Comparison of ENCODE assay signal across 1 cellular context in the genomic region with DNA sequence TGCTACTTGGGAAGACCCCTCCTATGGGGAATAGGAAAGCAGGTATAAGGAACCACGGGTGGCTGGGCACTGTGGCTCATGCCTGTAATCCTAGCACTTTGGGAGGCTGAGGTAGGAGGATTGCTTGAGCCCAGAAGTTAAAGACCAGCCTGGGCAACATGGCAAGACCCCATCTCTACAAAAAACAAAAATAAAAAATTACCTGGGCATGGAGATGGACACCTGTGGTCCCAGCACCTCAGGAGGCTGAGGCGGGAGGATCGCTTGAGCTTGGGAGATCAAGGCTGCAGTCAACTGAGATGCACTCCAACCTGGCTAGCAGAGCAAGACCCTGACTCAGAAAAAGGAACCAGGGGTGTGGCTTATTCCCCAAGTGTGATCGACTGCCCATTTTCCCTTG.
A peak's percentile ranks its signal among the peaks of the same experiment; 100 is the strongest.
TF ChIP-seq lines count a peak whose summit lies in the region.

No MANE protein-coding gene starts in this region.

TF ChIP-seq in K562, 482 proteins besides CTCF, POLR2A, EP300 and RAD21:
- TF ChIP-seq PHTF2 (CRISPR knock-in tag; IDR thresholded peaks at IDR 0.05): no peak
- TF ChIP-seq CBX1 (IDR thresholded peaks at IDR 0.05; ENCODE audit: low read depth): no peak
- TF ChIP-seq, protein P1, sequence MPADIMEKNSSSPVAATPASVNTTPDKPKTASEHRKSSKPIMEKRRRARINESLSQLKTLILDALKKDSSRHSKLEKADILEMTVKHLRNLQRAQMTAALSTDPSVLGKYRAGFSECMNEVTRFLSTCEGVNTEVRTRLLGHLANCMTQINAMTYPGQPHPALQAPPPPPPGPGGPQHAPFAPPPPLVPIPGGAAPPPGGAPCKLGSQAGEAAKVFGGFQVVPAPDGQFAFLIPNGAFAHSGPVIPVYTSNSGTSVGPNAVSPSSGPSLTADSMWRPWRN (IDR thresholded peaks at IDR 0.05; ENCODE audit: low read depth): no peak
- TF ChIP-seq MEIS2 (IDR thresholded peaks at IDR 0.05; ENCODE audit: partially characterized antibody): no peak
- TF ChIP-seq MTA2 (IDR thresholded peaks at IDR 0.05; ENCODE audit: low read depth): no peak
- no peak for TF ChIP-seq GABPB1 (CRISPR knock-in tag; IDR thresholded peaks at IDR 0.05)
- 0 out of 2 replicates have a peak, but pooled peaks have one; percentile 27 for TF ChIP-seq POLR2AphosphoS2 (IDR thresholded peaks at IDR 0.05; ENCODE audit: low read length)
- TF ChIP-seq CREB1 (IDR thresholded peaks at IDR 0.05): peak; percentile 4; the same call in 1 of the 2 replicates
- no peak for TF ChIP-seq CREB1 (CRISPR knock-in tag; IDR thresholded peaks at IDR 0.05)
- no peak for TF ChIP-seq TBP (optimal IDR thresholded peaks at IDR 0.05; ENCODE audit: low read depth, low read length)
- peak; percentile 52 for TF ChIP-seq SUPT5H (IDR thresholded peaks at IDR 0.05)
- TF ChIP-seq POLR2B (IDR thresholded peaks at IDR 0.05; ENCODE audit: low read depth, partially characterized antibody): peak; percentile 41
- no peak for TF ChIP-seq ZBTB8A (IDR thresholded peaks at IDR 0.05; ENCODE audit: partially characterized antibody)
- no peak for TF ChIP-seq ZNF174 (CRISPR knock-in tag; IDR thresholded peaks at IDR 0.05)
- TF ChIP-seq, protein P2, sequence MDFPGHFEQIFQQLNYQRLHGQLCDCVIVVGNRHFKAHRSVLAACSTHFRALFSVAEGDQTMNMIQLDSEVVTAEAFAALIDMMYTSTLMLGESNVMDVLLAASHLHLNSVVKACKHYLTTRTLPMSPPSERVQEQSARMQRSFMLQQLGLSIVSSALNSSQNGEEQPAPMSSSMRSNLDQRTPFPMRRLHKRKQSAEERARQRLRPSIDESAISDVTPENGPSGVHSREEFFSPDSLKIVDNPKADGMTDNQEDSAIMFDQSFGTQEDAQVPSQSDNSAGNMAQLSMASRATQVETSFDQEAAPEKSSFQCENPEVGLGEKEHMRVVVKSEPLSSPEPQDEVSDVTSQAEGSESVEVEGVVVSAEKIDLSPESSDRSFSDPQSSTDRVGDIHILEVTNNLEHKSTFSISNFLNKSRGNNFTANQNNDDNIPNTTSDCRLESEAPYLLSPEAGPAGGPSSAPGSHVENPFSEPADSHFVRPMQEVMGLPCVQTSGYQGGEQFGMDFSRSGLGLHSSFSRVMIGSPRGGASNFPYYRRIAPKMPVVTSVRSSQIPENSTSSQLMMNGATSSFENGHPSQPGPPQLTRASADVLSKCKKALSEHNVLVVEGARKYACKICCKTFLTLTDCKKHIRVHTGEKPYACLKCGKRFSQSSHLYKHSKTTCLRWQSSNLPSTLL (IDR thresholded peaks at IDR 0.05): no peak
